ENCODE assay signal across 20 cellular contexts in genomic region chr11:33668468-33668825, GRCh38. TPM values are rescaled to one million over a fixed set of nuclear protein-coding genes. Genes with fewer than 3 reads are reported as not detected.
DNase-seq lines count a peak whose midpoint lies in the region; ATAC-seq lines count a peak whose summit lies in the region.
"Had no signal": no experiment of that assay in that cellular context is flagged by ENCODE, and none has a peak within 500 bp of the region (broad histone marks: within the 10 kb centered on the region; RNA-seq: fewer than 3 reads in every experiment).

No MANE protein-coding gene starts in this region.

- peaks cover 37% of the 10 kb centered on the region for H3K4me1 ChIP-seq in SJCRH30
- H3K4me1 ChIP-seq: left lung had no signal

- peak overlapping the region; percentile 91 for H3K27ac ChIP-seq in SJCRH30
- H3K27ac ChIP-seq: 22Rv1; BLaER1 treated with 17β-estradiol and CSF1 and Interleukin-3, amounts not matched to agents 10 nM and 100 nM; left lung had no signal

- no peaks in the 10 kb centered on the region for H3K36me3 ChIP-seq in SJCRH30
- H3K36me3 ChIP-seq: BLaER1 treated with 17β-estradiol and CSF1 and Interleukin-3, amounts not matched to agents 10 nM and 100 nM; left lung had no signal

- ATAC-seq in HG02840 (IDR thresholded peaks at IDR 0.05; ENCODE audit: low FRiP score, unreplicated experiment) (no peak), GM19467 (IDR thresholded peaks at IDR 0.05; ENCODE audit: unreplicated experiment) (no peak)
- ATAC-seq: left lung had no signal

- no peak overlapping the region for H3K4me3 ChIP-seq in SJCRH30
- H3K4me3 ChIP-seq: BLaER1 treated with 17β-estradiol and CSF1 and Interleukin-3, amounts not matched to agents 10 nM and 100 nM; left lung had no signal

- peak in 2 of 3 experiments; percentile 8 to 91 for DNase-seq in NCI-H1417 (lab: John Stamatoyannopoulos, UW)
- DNase-seq in NCI-H1417 treated with DMSO at 0.1 percent for 48 hours (lab: John Stamatoyannopoulos, UW), result no peak
- DNase-seq in NCI-H187 (lab: John Stamatoyannopoulos, UW), result peak; percentile 74 to 85
- peak; percentile 77 to 90 for DNase-seq in SJCRH30
- peak; percentile 29 for DNase-seq in iPS-NIHi11 (ENCODE audit: low spot score)
- no peak for DNase-seq in NCI-H774 (lab: John Stamatoyannopoulos, UW)
- DNase-seq: activated naive CD8-positive, alpha-beta T cell treated with anti-CD3 and anti-CD28 coated beads, Interleukin-2, amount 50 U/mL, for 24 hours; central memory CD4-positive, alpha-beta T cell; Karpas-422; left lung; NCI-H1930; SHP77 treated with DMSO at 0.1 percent for 48 hours; stimulated activated CD4-positive, alpha-beta T cell treated with anti-CD3 and anti-CD28 coated beads, Interleukin-2, amount 100 ng/mL, for 24 hours had no signal

- H3K9me3 ChIP-seq in SJCRH30 (replicated peaks), result no peaks in the 10 kb centered on the region
- H3K9me3 ChIP-seq: BLaER1 treated with 17β-estradiol and CSF1 and Interleukin-3, amounts not matched to agents 10 nM and 100 nM; left lung had no signal

- H3K27me3 ChIP-seq in SJCRH30, result no peaks in the 10 kb centered on the region
- H3K27me3 ChIP-seq: BLaER1 treated with 17β-estradiol and CSF1 and Interleukin-3, amounts not matched to agents 10 nM and 100 nM; left lung had no signal

RNA-seq across cellular contexts. Expression of gene C11orf91, which starts 32.2 kb away (rescaled TPM):
- 0.15 TPM in 1 of 2 replicates, not detected in the other for total RNA-seq in SJCRH30 (2014; rRNA removed; shearing (Covaris generic))
- total RNA-seq: activated CD8-positive, alpha-beta memory T cell treated with anti-CD3 and anti-CD28 coated beads for 36 hours; fibroblast of villous mesenchyme; omental fat pad had no signal

Comparison
In these comparisons a context has a peak if more than half of its experiments do, and no peak if none do; other contexts are left out.
1. DNase-seq: peak in NCI-H1417 (2 of 3), NCI-H187 (2 of 2), SJCRH30 (2 of 2) and iPS-NIHi11 (single experiment); none in NCI-H1417 treated with DMSO at 0.1 percent for 48 hours (single experiment) and NCI-H774 (single experiment).